In the genomic region with DNA sequence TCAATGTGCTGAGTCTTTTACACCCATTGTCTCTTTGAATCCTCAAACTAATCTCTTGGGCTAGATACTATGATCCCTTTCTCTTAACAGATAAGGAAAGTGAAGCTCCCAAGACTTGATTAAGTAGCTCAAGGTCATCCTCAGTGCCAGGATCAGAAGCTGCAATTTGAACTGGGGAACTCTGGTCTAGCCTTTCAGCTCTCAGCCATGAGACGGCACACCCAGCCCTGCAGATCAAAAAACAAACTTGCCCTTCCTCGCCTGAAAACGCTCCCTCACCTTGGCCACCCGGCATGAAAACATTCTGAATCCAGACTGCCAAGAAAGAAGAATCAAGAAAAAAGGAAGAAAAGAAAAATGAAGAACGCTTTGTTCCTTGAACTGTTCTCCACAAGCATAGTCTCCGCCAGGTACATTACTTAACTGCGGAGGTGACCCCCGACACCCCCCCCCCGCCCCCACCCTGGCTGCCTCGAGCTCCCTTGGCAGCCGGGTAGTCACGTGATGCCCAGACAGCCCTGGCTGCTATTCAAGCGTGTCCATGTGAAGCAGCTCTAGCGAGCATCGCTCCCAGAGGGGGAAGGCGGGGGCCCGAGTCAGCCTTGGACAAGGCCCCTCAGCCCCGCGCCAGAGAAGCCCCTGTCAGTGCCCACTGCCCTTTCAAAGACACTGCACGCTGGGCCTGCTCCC, we compare ENCODE assay signal across 1 cellular context.
TF ChIP-seq lines count a peak whose summit lies in the region.

No MANE protein-coding gene starts in this region.

TF ChIP-seq in WTC11, 78 proteins besides CTCF, POLR2A, EP300 and RAD21 (continued from another document):
- TF ChIP-seq, protein P1, sequence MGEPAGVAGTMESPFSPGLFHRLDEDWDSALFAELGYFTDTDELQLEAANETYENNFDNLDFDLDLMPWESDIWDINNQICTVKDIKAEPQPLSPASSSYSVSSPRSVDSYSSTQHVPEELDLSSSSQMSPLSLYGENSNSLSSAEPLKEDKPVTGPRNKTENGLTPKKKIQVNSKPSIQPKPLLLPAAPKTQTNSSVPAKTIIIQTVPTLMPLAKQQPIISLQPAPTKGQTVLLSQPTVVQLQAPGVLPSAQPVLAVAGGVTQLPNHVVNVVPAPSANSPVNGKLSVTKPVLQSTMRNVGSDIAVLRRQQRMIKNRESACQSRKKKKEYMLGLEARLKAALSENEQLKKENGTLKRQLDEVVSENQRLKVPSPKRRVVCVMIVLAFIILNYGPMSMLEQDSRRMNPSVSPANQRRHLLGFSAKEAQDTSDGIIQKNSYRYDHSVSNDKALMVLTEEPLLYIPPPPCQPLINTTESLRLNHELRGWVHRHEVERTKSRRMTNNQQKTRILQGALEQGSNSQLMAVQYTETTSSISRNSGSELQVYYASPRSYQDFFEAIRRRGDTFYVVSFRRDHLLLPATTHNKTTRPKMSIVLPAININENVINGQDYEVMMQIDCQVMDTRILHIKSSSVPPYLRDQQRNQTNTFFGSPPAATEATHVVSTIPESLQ (CRISPR knock-in tag; IDR thresholded peaks at IDR 0.05) = no peak
- TF ChIP-seq, protein P2, sequence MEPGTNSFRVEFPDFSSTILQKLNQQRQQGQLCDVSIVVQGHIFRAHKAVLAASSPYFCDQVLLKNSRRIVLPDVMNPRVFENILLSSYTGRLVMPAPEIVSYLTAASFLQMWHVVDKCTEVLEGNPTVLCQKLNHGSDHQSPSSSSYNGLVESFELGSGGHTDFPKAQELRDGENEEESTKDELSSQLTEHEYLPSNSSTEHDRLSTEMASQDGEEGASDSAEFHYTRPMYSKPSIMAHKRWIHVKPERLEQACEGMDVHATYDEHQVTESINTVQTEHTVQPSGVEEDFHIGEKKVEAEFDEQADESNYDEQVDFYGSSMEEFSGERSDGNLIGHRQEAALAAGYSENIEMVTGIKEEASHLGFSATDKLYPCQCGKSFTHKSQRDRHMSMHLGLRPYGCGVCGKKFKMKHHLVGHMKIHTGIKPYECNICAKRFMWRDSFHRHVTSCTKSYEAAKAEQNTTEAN (CRISPR knock-in tag; IDR thresholded peaks at IDR 0.05) = no peak
- TF ChIP-seq, protein P3, sequence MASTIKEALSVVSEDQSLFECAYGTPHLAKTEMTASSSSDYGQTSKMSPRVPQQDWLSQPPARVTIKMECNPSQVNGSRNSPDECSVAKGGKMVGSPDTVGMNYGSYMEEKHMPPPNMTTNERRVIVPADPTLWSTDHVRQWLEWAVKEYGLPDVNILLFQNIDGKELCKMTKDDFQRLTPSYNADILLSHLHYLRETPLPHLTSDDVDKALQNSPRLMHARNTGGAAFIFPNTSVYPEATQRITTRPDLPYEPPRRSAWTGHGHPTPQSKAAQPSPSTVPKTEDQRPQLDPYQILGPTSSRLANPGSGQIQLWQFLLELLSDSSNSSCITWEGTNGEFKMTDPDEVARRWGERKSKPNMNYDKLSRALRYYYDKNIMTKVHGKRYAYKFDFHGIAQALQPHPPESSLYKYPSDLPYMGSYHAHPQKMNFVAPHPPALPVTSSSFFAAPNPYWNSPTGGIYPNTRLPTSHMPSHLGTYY (CRISPR knock-in tag; IDR thresholded peaks at IDR 0.05) = no peak
- TF ChIP-seq TEAD4 (CRISPR knock-in tag; IDR thresholded peaks at IDR 0.05) (no peak), CBFB (CRISPR knock-in tag; IDR thresholded peaks at IDR 0.05; ENCODE audit: low read depth) (no peak), EMX1 (CRISPR knock-in tag; IDR thresholded peaks at IDR 0.05) (no peak), SOX15 (CRISPR knock-in tag; IDR thresholded peaks at IDR 0.05) (no peak), IRF2 (CRISPR knock-in tag; IDR thresholded peaks at IDR 0.05; ENCODE audit: borderline replicate concordance, low read depth) (no peak), NR3C1 (CRISPR knock-in tag; conservative IDR thresholded peaks at IDR 0.05; ENCODE audit: low read depth) (no peak)
- TF ChIP-seq, protein P4, sequence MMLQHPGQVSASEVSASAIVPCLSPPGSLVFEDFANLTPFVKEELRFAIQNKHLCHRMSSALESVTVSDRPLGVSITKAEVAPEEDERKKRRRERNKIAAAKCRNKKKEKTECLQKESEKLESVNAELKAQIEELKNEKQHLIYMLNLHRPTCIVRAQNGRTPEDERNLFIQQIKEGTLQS (CRISPR knock-in tag; conservative IDR thresholded peaks at IDR 0.05) = no peak
TF ChIP-seq in WTC11: peak in this region for 0.
